Comparison of ENCODE assay signal across 8 cellular contexts in genomic region chr17:57915980-57916757, GRCh38. TPM values are rescaled to one million over a fixed set of nuclear protein-coding genes. Genes with fewer than 3 reads are reported as not detected.
DNase-seq lines count a peak whose midpoint lies in the region; ATAC-seq and TF ChIP-seq lines count a peak whose summit lies in the region.

No MANE protein-coding gene starts in this region.

- H3K4me3 ChIP-seq in heart left ventricle (no peak overlapping the region), astrocyte of the spinal cord (ENCODE audit: low read depth, low read length) (no peak overlapping the region), muscle layer of colon (ENCODE audit: low read depth in 1 of 2, low read length in 2 of 2) (no peak overlapping the region), aorta (ENCODE audit: low read length in 2 of 2) (no peak overlapping the region)

- H3K27me3 ChIP-seq in heart left ventricle, result no peaks in the 10 kb centered on the region
- H3K27me3 ChIP-seq in muscle layer of colon (ENCODE audit: control insufficient read depth in 1 of 2, insufficient read depth in 2 of 2, low read length in 2 of 2), result no peaks in the 10 kb centered on the region
- no peaks in the 10 kb centered on the region for H3K27me3 ChIP-seq in aorta (ENCODE audit: control insufficient read depth in 1 of 2, insufficient read depth in 2 of 2, low read length in 1 of 2)

- TF ChIP-seq CTCF in heart left ventricle (IDR thresholded peaks at IDR 0.05) (no peak), astrocyte of the spinal cord (IDR thresholded peaks at IDR 0.05; ENCODE audit: low read depth, low read length) (no peak)

- ATAC-seq in heart left ventricle (no peak), Right ventricle myocardium superior (ENCODE audit: poor library complexity) (no peak), aorta (ENCODE audit: low FRiP score) (peak; percentile 16), GM21723 (IDR thresholded peaks at IDR 0.05; ENCODE audit: unreplicated experiment) (no peak)

- H3K27ac ChIP-seq in heart left ventricle, result peak overlapping the region in 10 of 12 donors; percentile 44 to 84 (median 73)
- peak overlapping the region; percentile 84 for H3K27ac ChIP-seq in muscle layer of colon (ENCODE audit: low read depth, low read length)
- H3K27ac ChIP-seq in aorta (ENCODE audit: low read depth in 1 of 2, low read length in 2 of 2), result no peak overlapping the region

- no peaks in the 10 kb centered on the region for H3K9me3 ChIP-seq in heart left ventricle
- H3K9me3 ChIP-seq in muscle layer of colon (ENCODE audit: low read length), result no peaks in the 10 kb centered on the region
- no peaks in the 10 kb centered on the region for H3K9me3 ChIP-seq in aorta (ENCODE audit: control insufficient read depth, low read length)

- 69 to 80% (median 76%) methylated on average over 17 to 19 of the region's 19 CpGs for WGBS in heart left ventricle, 4 donors
- WGBS in aorta, 2 donors, result 71 to 76% methylated on average over 19 of the region's 19 CpGs

- in situ Hi-C loops in astrocyte of the spinal cord (cut with HindIII; ENCODE audit: low sequenced_read_pairs), result no loop called here

- H3K9ac ChIP-seq in muscle layer of colon (ENCODE audit: low read length), result peak overlapping the region; percentile 26

- TF ChIP-seq POLR2A in heart left ventricle (IDR thresholded peaks at IDR 0.05), result no peak

- no peak for DNase-seq in heart left ventricle
- no peak for DNase-seq in Right ventricle myocardium superior
- peak; percentile 53 for DNase-seq in astrocyte of the spinal cord (ENCODE audit: low read depth, low spot score)
- DNase-seq in aorta, result no peak
- DNase-seq in NCI-H82 treated with DMSO at 0.1 percent for 48 hours (lab: John Stamatoyannopoulos, UW; ENCODE audit: unreplicated experiment), result no peak
- DNase-seq in stimulated activated CD4-positive, alpha-beta T cell treated with anti-CD3 and anti-CD28 coated beads, Interleukin-4, amount 100 ng/mL, for 24 hours, result no peak

- intact Hi-C loops in heart left ventricle (cut with DNase I), result loop anchor here in 3 of 10 donors (2.0 to 5.0 kb wide), 3 partner anchors 23 to 41 kb away; partner anchors contain the start of gene CUEDC1 (in 1 of the 3)
- intact Hi-C loops in Right ventricle myocardium superior (cut with DNase I), result no loop called here
- intact Hi-C loops in aorta (cut with DNase I), result no loop called here

- H3K36me3 ChIP-seq in heart left ventricle (no peaks in the 10 kb centered on the region), muscle layer of colon (ENCODE audit: insufficient read depth, low read length) (no peaks in the 10 kb centered on the region), aorta (ENCODE audit: control insufficient read depth in 1 of 2, insufficient read depth in 2 of 2, low read length in 1 of 2) (no peaks in the 10 kb centered on the region)

- peaks cover 17 to 99% (median 79%) of the 10 kb centered on the region in 12 donors for H3K4me1 ChIP-seq in heart left ventricle
- peaks cover 88% of the 10 kb centered on the region for H3K4me1 ChIP-seq in muscle layer of colon (ENCODE audit: insufficient read depth, low read length)
- peaks cover 0 to 5% of the 10 kb centered on the region in 2 donors for H3K4me1 ChIP-seq in aorta (ENCODE audit: control insufficient read depth in 1 of 2, insufficient read depth in 2 of 2, low read length in 2 of 2)

RNA-seq across cellular contexts. Expression of gene CUEDC1, which starts 39.0 kb away (rescaled TPM):
- total RNA-seq in heart left ventricle, result 10 to 100 TPM; 37.6 to 68.5 (median 42.8) TPM
- polyA plus RNA-seq in heart left ventricle, result 10 to 100 TPM; 29.6 to 39.9 TPM
- 44.6 TPM for total RNA-seq in Right ventricle myocardium superior
- total RNA-seq in aorta, result 10 to 100 TPM; 42.9 to 43.6 TPM
- 10 to 100 TPM; 25.4 to 26.7 TPM for polyA plus RNA-seq in aorta

Comparison
In these comparisons a context has a peak if more than half of its experiments do, and no peak if none do; other contexts are left out.
1. H3K27ac ChIP-seq: peak in heart left ventricle (10 of 12) and muscle layer of colon (single experiment); none in aorta (0 of 2).